ENCODE assay signal across 1 cellular context in genomic region chr17:45300060-45300751, GRCh38.
TF ChIP-seq lines count a peak whose summit lies in the region.

No MANE protein-coding gene starts in this region.

TF ChIP-seq in GM12878, 131 proteins besides CTCF, POLR2A, EP300 and RAD21:
- TF ChIP-seq IKZF1 (conservative IDR thresholded peaks at IDR 0.05) (0 out of 2 replicates have a peak, but pooled peaks have one; percentile 7), NR2F1 (conservative IDR thresholded peaks at IDR 0.05) (peak; percentile 29; the same call in 1 of the 2 replicates), ZSCAN29 (IDR thresholded peaks at IDR 0.05) (0 out of 2 replicates have a peak, but pooled peaks have one; percentile 79), POLR2AphosphoS5 (IDR thresholded peaks at IDR 0.05; ENCODE audit: low read length) (peak; percentile 41; the same call in 1 of the 2 replicates), ETV6 (conservative IDR thresholded peaks at IDR 0.05 in 1 of 2, IDR thresholded peaks at IDR 0.05 in 1 of 2; ENCODE audit: borderline replicate concordance in 1 of 2, low read depth in 1 of 2) (0 out of 4 replicates have a peak, but pooled peaks of 1 of the 2 experiments have one; percentile 12), PAX5 (IDR thresholded peaks at IDR 0.05; ENCODE audit: borderline replicate concordance, low read depth, low read length) (0 out of 2 replicates have a peak, but pooled peaks have one; percentile 24), TCF12 (IDR thresholded peaks at IDR 0.05; ENCODE audit: low read depth, low read length) (no peak), STAT3 (IDR thresholded peaks at IDR 0.05; ENCODE audit: low read depth, low read length) (no peak)
TF ChIP-seq in GM12878: peak in this region for 6.
